In the genomic region with DNA sequence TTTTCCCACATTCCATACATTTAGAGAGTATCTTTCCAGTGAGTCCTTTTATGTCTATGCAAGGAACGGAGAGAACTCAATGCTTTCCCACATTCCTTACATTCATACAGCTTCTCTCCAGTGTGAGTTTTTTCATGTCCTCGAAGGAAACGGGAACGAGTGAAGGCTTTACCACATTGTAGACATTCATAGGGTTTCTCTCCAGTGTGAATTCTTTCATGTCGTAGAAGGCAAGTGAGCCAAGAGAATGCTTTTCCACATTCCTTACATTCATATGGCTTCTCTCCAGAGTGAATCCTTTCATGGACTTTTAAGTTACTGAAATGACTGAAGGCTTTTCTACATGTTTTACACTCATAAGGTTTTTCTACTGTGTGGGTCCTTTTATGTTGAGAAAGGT, we compare ENCODE assay signal across 19 cellular contexts. TPM values are rescaled to one million over a fixed set of nuclear protein-coding genes. Genes with fewer than 3 reads are reported as not detected.
DNase-seq lines count a peak whose midpoint lies in the region; ATAC-seq, FAIRE-seq and TF ChIP-seq lines count a peak whose summit lies in the region.
"Had no signal": no experiment of that assay in that cellular context is flagged by ENCODE, and none has a peak within 500 bp of the region (broad histone marks: within the 10 kb centered on the region; RNA-seq: fewer than 3 reads in every experiment).

No MANE protein-coding gene starts in this region.

- peaks cover 31 to 61% (median 50%) of the 10 kb centered on the region in 4 donors for H3K9me3 ChIP-seq in liver (ENCODE audit: control insufficient read depth in 4 of 4, low read length in 3 of 4)
- H3K9me3 ChIP-seq in HepG2 (ENCODE audit: low read length), result no peaks in the 10 kb centered on the region
- H3K9me3 ChIP-seq in endodermal cell (ENCODE audit: control insufficient read depth, low read length), result peaks cover 51% of the 10 kb centered on the region
- peaks cover 33% of the 10 kb centered on the region for H3K9me3 ChIP-seq in CD8-positive, alpha-beta memory T cell (ENCODE audit: low read length)
- H3K9me3 ChIP-seq in tibial nerve, result peaks cover 0 to 44% (median 14%) of the 10 kb centered on the region in 4 donors

- H3K4ac ChIP-seq in mesendoderm (ENCODE audit: low read depth, low read length), result no peak overlapping the region

- peaks cover 83% of the 10 kb centered on the region for H3K9me3 Mint-ChIP-seq in endodermal cell
- peaks cover 14 to 83% (median 66%) of the 10 kb centered on the region in 5 donors for H3K9me3 Mint-ChIP-seq in CD8-positive, alpha-beta memory T cell

- no peaks in the 10 kb centered on the region for H3K4me1 Mint-ChIP-seq in endodermal cell
- no peaks in the 10 kb centered on the region for H3K4me1 Mint-ChIP-seq in CD8-positive, alpha-beta memory T cell
- H3K4me1 Mint-ChIP-seq: H9 had no signal

- no peak overlapping the region for H3K27ac ChIP-seq in liver (ENCODE audit: low read depth in 1 of 2, low read length in 2 of 2)
- no peak overlapping the region for H3K27ac ChIP-seq in HepG2 (ENCODE audit: extremely low read length, insufficient read depth, low read length)
- no peak overlapping the region for H3K27ac ChIP-seq in endodermal cell (ENCODE audit: low read depth, low read length)
- H3K27ac ChIP-seq in mesendoderm (ENCODE audit: low read depth, low read length), result no peak overlapping the region
- H3K27ac ChIP-seq in CD8-positive, alpha-beta memory T cell (ENCODE audit: low read depth, low read length), result no peak overlapping the region
- no peak overlapping the region for H3K27ac ChIP-seq in tibial nerve
- H3K27ac ChIP-seq: 22Rv1, A549 had no signal

- no peak for TF ChIP-seq CTCF in liver (IDR thresholded peaks at IDR 0.05; ENCODE audit: low read depth, low read length, missing input control)
- no peak for TF ChIP-seq CTCF in HepG2 (CRISPR knock-in tag; IDR thresholded peaks at IDR 0.05)
- no peak for TF ChIP-seq CTCF in endodermal cell (conservative IDR thresholded peaks at IDR 0.05)
- no peak for TF ChIP-seq CTCF in tibial nerve (IDR thresholded peaks at IDR 0.05)

- H3K36me3 ChIP-seq in liver (ENCODE audit: control insufficient read depth in 4 of 4, insufficient read depth in 3 of 4, low read depth in 1 of 4, low read length in 3 of 4) (peaks cover 19 to 58% (median 56%) of the 10 kb centered on the region in 4 donors), HepG2 (replicated peaks in 1 of 2; ENCODE audit: control insufficient read depth in 1 of 2, insufficient read depth in 2 of 2, low read length in 2 of 2) (peaks cover 15 to 44% of the 10 kb centered on the region in 2 experiments), endodermal cell (ENCODE audit: control insufficient read depth, insufficient read depth, low read length) (peaks cover 69% of the 10 kb centered on the region), mesendoderm (ENCODE audit: control insufficient read depth, insufficient read depth, low read length) (peaks cover 10% of the 10 kb centered on the region), tibial nerve (peaks cover 0 to 72% (median 25%) of the 10 kb centered on the region in 3 donors)
- H3K36me3 ChIP-seq in CD8-positive, alpha-beta memory T cell (ENCODE audit: insufficient read depth, low read length), result peaks cover 19% of the 10 kb centered on the region

- no TSS peak for BruUV-seq in HepG2 (replicated peaks; lab: Mats Ljungman, UMichigan)

- no peak for FAIRE-seq in HepG2 (lab: Jason Lieb, UNC)
- FAIRE-seq: A549, D721Med, GM12892, GM18507, H1 had no signal

- no peak overlapping the region for H3K18ac ChIP-seq in mesendoderm (ENCODE audit: low read length)

- H3K56ac ChIP-seq in mesendoderm (ENCODE audit: low read length), result no peak overlapping the region

- no peaks in the 10 kb centered on the region for H3K79me1 ChIP-seq in mesendoderm (ENCODE audit: low read length)

- no peak overlapping the region for H4K8ac ChIP-seq in mesendoderm (ENCODE audit: low read depth, low read length)

- H2BK5ac ChIP-seq in mesendoderm (ENCODE audit: low read length), result no peak overlapping the region

- no peaks in the 10 kb centered on the region for H3K4me1 ChIP-seq in liver (ENCODE audit: control insufficient read depth in 4 of 4, insufficient read depth in 4 of 4, low read length in 3 of 4)
- H3K4me1 ChIP-seq in HepG2 (ENCODE audit: insufficient read depth, low read length), result no peaks in the 10 kb centered on the region
- H3K4me1 ChIP-seq in endodermal cell (ENCODE audit: control insufficient read depth, insufficient read depth, low read length), result no peaks in the 10 kb centered on the region
- H3K4me1 ChIP-seq in mesendoderm (ENCODE audit: control insufficient read depth, low read depth, low read length), result no peaks in the 10 kb centered on the region
- H3K4me1 ChIP-seq in CD8-positive, alpha-beta memory T cell (ENCODE audit: insufficient read depth, low read length), result no peaks in the 10 kb centered on the region
- H3K4me1 ChIP-seq in tibial nerve, result no peaks in the 10 kb centered on the region
- H3K4me1 ChIP-seq: A549, Caco-2 had no signal

- H2AFZ ChIP-seq in HepG2 (ENCODE audit: low read length), result no peak overlapping the region

- H3K27me3 ChIP-seq in liver (ENCODE audit: control insufficient read depth in 4 of 4, insufficient read depth in 4 of 4, low read length in 3 of 4) (no peaks in the 10 kb centered on the region), HepG2 (ENCODE audit: control insufficient read depth in 1 of 2, insufficient read depth in 2 of 2, low read length in 2 of 2) (no peaks in the 10 kb centered on the region), endodermal cell (ENCODE audit: control insufficient read depth, insufficient read depth, low read length, poor library complexity, severe bottlenecking) (no peaks in the 10 kb centered on the region), mesendoderm (ENCODE audit: insufficient read depth, low read length, poor library complexity) (no peaks in the 10 kb centered on the region), tibial nerve (no peaks in the 10 kb centered on the region)
- H3K27me3 ChIP-seq in CD8-positive, alpha-beta memory T cell (ENCODE audit: insufficient read depth, low read length, poor library complexity, severe bottlenecking), result no peaks in the 10 kb centered on the region

- CTCF ChIA-PET in HepG2 (lab: Yijun Ruan, JAX; ENCODE audit: low intra/inter-chr PET ratio, low total read pairs), result no interaction called here
- CTCF ChIA-PET in CD8-positive, alpha-beta memory T cell (lab: Charles Lee), result no interaction called here

- H3K79me2 ChIP-seq in HepG2 (ENCODE audit: insufficient read depth, low read length) (peaks cover 2% of the 10 kb centered on the region), mesendoderm (ENCODE audit: control insufficient read depth, insufficient read depth, low read length) (no peaks in the 10 kb centered on the region)

- H3K4me2 ChIP-seq in HepG2 (ENCODE audit: low read depth, low read length) (no peak overlapping the region), mesendoderm (ENCODE audit: low read length) (no peak overlapping the region)
- H3K4me2 ChIP-seq: A549 had no signal

- H3K4me3 Mint-ChIP-seq in endodermal cell, result no peak overlapping the region
- no peak overlapping the region for H3K4me3 Mint-ChIP-seq in CD8-positive, alpha-beta memory T cell
- H3K4me3 Mint-ChIP-seq: CD8-positive, alpha-beta T cell; H9 had no signal

- no peak overlapping the region for H3K9ac ChIP-seq in liver (ENCODE audit: low read depth in 1 of 2, low read length in 2 of 2)
- H3K9ac ChIP-seq in HepG2 (ENCODE audit: insufficient read depth, low read depth, low read length), result no peak overlapping the region
- no peak overlapping the region for H3K9ac ChIP-seq in endodermal cell (ENCODE audit: extremely low read depth, low read length, poor library complexity, severe bottlenecking)
- no peak overlapping the region for H3K9ac ChIP-seq in mesendoderm (ENCODE audit: low read length)

- H3K27ac Mint-ChIP-seq in endodermal cell, result no peak overlapping the region
- no peak overlapping the region for H3K27ac Mint-ChIP-seq in CD8-positive, alpha-beta memory T cell
- H3K27ac Mint-ChIP-seq: CD8-positive, alpha-beta T cell; H9 had no signal

- no peak overlapping the region for H2BK120ac ChIP-seq in mesendoderm (ENCODE audit: low read depth, low read length)

- no peak for ATAC-seq in HepG2
- no peak for ATAC-seq in GM18858 (IDR thresholded peaks at IDR 0.05; ENCODE audit: unreplicated experiment)
- ATAC-seq: A549; CD8-positive, alpha-beta T cell had no signal

- no peak overlapping the region for H2BK15ac ChIP-seq in mesendoderm (replicated peaks; ENCODE audit: low read depth)

- TF ChIP-seq RAD21 in liver (IDR thresholded peaks at IDR 0.05), result no peak
- TF ChIP-seq RAD21 in HepG2 (CRISPR knock-in tag; IDR thresholded peaks at IDR 0.05), result no peak

- no peak overlapping the region for H4K5ac ChIP-seq in mesendoderm (ENCODE audit: low read length)

- POLR2A ChIA-PET in HepG2 (lab: Yijun Ruan, JAX), result no interaction called here
- POLR2A ChIA-PET in CD8-positive, alpha-beta memory T cell (lab: Charles Lee), result no interaction called here

- H3K4me3 ChIP-seq in liver (ENCODE audit: low read depth in 1 of 3, low read length in 3 of 3) (peak overlapping the region in 2 of 3 donors; percentile 14 to 37), HepG2 (replicated peaks in 1 of 3; ENCODE audit: insufficient read depth in 1 of 3, low read depth in 2 of 3, low read length in 3 of 3) (no peak overlapping the region), endodermal cell (ENCODE audit: low read length) (peak overlapping the region; percentile 34), mesendoderm (ENCODE audit: low read length) (peak overlapping the region; percentile 4), tibial nerve (no peak overlapping the region)
- H3K4me3 ChIP-seq in CD8-positive, alpha-beta memory T cell (ENCODE audit: low read length), result no peak overlapping the region
- H3K4me3 ChIP-seq: A549 had no signal

- H3K23ac ChIP-seq in mesendoderm (ENCODE audit: low read length), result no peak overlapping the region

- WGBS in liver, result 95% methylated on average over 5 of the region's 5 CpGs
- WGBS in HepG2 (ENCODE audit: low lambda C conversion rate), result 97% methylated on average over 5 of the region's 5 CpGs
- WGBS in endodermal cell (ENCODE audit: insufficient coverage in 1 of 2, insufficient read length in 1 of 2), 2 experiments, result 82 to 93% methylated on average over 5 of the region's 5 CpGs
- WGBS in mesendoderm (ENCODE audit: extremely low coverage, insufficient coverage, low lambda C conversion rate), result no CpG with 5 or more reads among the region's 5 CpGs
- WGBS in tibial nerve, 2 donors, result 53 to 57% methylated on average over 5 of the region's 5 CpGs

- peaks cover 75% of the 10 kb centered on the region for H3K36me3 Mint-ChIP-seq in endodermal cell (ENCODE audit: low read depth)
- H3K36me3 Mint-ChIP-seq in CD8-positive, alpha-beta memory T cell, result peaks cover 36 to 65% (median 62%) of the 10 kb centered on the region in 3 donors

- H4K20me1 ChIP-seq in HepG2 (ENCODE audit: insufficient read depth, low read length), result no peaks in the 10 kb centered on the region

- in situ Hi-C loops in HepG2 (cut with HindIII; ENCODE audit: extremely low pct_ligation_motif_present, low pct_unique_long_range_greater_than_20kb), result no loop called here

- no peak for TF ChIP-seq POLR2A in HepG2 (IDR thresholded peaks at IDR 0.05; ENCODE audit: insufficient read depth in 1 of 2, low read depth in 2 of 2, low read length in 2 of 2)
- TF ChIP-seq POLR2A in tibial nerve (IDR thresholded peaks at IDR 0.05), result no peak

- DNase-seq in HepG2 (ENCODE audit: low spot score) (no peak), endodermal cell (no peak), mesendoderm (no peak), NCI-H1092 treated with DMSO at 0.1 percent for 48 hours (lab: John Stamatoyannopoulos, UW) (no peak), tibial nerve (ENCODE audit: low spot score in 2 of 2) (no peak)
- no peak for DNase-seq in CD8-positive, alpha-beta memory T cell
- DNase-seq: AML-193; Caco-2; CD8-positive, alpha-beta T cell; GDM1; H9 had no signal

- no peaks in the 10 kb centered on the region for H3K27me3 Mint-ChIP-seq in endodermal cell (ENCODE audit: insufficient read depth)
- no peaks in the 10 kb centered on the region for H3K27me3 Mint-ChIP-seq in CD8-positive, alpha-beta memory T cell

- no peak overlapping the region for H2AK5ac ChIP-seq in mesendoderm (ENCODE audit: low read length)

- intact Hi-C loops in HepG2 (cut with micrococcal nuclease; ENCODE audit: unreplicated experiment), result no loop called here

- no peak for TF ChIP-seq EP300 in HepG2 (IDR thresholded peaks at IDR 0.05; ENCODE audit: low read depth in 2 of 2, low read length in 2 of 2)
- no peak for TF ChIP-seq EP300 in HepG2 (CRISPR knock-in tag; IDR thresholded peaks at IDR 0.05; ENCODE audit: borderline replicate concordance)
- no peak for TF ChIP-seq EP300 in tibial nerve (IDR thresholded peaks at IDR 0.05)

RNA-seq across cellular contexts. Expression of a gene that starts 17.1 kb away (rescaled TPM):
- total RNA-seq in liver (1 to 10 TPM; 3.1 to 6.4 TPM), HepG2 (2016; rRNA removed; fragmentation: Illumina TruSeq; extraction: Trizol) (11.7 and 18.2 TPM in 2 replicates), endodermal cell (10 to 100 TPM in 1 of 2 donors, 1 to 10 TPM in 1; 9.5 to 10.6 TPM), tibial nerve (10 to 100 TPM in 2 of 4 donors, 1 to 10 TPM in 2; 8.1 to 16.5 (median 10.0) TPM)
- polyA plus RNA-seq in liver (1 to 10 TPM; 2.4 to 3.0 TPM), HepG2 (2011; rRNA removed) (5.1 and 5.7 TPM in 2 replicates)
- 10.8 and 14.7 TPM in 2 replicates for total RNA-seq in HepG2 (2016; cell fraction: cytosol; rRNA removed; fragmentation: Illumina TruSeq; extraction: Trizol; ENCODE audit: low read depth)
- 12.1 and 19.3 TPM in 2 replicates for total RNA-seq in HepG2 (2016; cell fraction: insoluble cytoplasmic fraction; rRNA removed; fragmentation: Illumina TruSeq; extraction: Trizol)
- 9.2 and 10.6 TPM in 2 replicates for total RNA-seq in HepG2 (2016; cell fraction: membrane; rRNA removed; fragmentation: Illumina TruSeq; extraction: Trizol)
- total RNA-seq in HepG2 (2016; cell fraction: nucleus; rRNA removed; fragmentation: Illumina TruSeq; extraction: Trizol), result 7.5 and 8.8 TPM in 2 replicates
- 2.2 and 3.4 TPM in 2 replicates for polyA plus RNA-seq in HepG2 (2011; cell fraction: cytosol; rRNA removed)
- polyA plus RNA-seq in HepG2 (2011; cell fraction: nucleus; rRNA removed), result 3.5 and 5.2 TPM in 2 replicates
- polyA plus RNA-seq in HepG2 (2012), result 5.8 and 6.8 TPM in 2 replicates
- polyA plus RNA-seq in HepG2 (2016; cell fraction: cytosol; fragmentation: Illumina TruSeq; extraction: Trizol; ENCODE audit: low read depth), result 0.63 and 0.85 TPM in 2 replicates
- polyA plus RNA-seq in HepG2 (2016; cell fraction: insoluble cytoplasmic fraction; fragmentation: Illumina TruSeq; extraction: Trizol; ENCODE audit: low read depth), result 10.0 and 12.3 TPM in 2 replicates
- 1.5 and 2.1 TPM in 2 replicates for polyA plus RNA-seq in HepG2 (2016; cell fraction: membrane; fragmentation: Illumina TruSeq; extraction: Trizol; ENCODE audit: low read depth)
- polyA plus RNA-seq in HepG2 (2016; cell fraction: nucleus; fragmentation: Illumina TruSeq; extraction: Trizol; ENCODE audit: insufficient read depth, low read depth), result 13.7 and 14.1 TPM in 2 replicates
- polyA minus RNA-seq in HepG2 (2011; rRNA and poly(A)+ RNA removed; ENCODE audit: low replicate concordance), result 1.8 and 1.9 TPM in 2 replicates
- polyA minus RNA-seq in HepG2 (2011; cell fraction: cytosol; rRNA and poly(A)+ RNA removed), result 7.1 and 8.7 TPM in 2 replicates
- polyA minus RNA-seq in HepG2 (2011; cell fraction: nucleus; rRNA and poly(A)+ RNA removed), result 6.4 and 9.1 TPM in 2 replicates
- 6.2 TPM for polyA plus RNA-seq in endodermal cell (2013, experiment 1 of 2)
- polyA plus RNA-seq in endodermal cell (2013, experiment 2 of 2), result 5.2 TPM
- 2.2 TPM for polyA plus RNA-seq in mesendoderm (2013, experiment 1 of 2)
- polyA plus RNA-seq in mesendoderm (2013, experiment 2 of 2), result 2.0 TPM
- total RNA-seq in CD8-positive, alpha-beta memory T cell, result 1 to 10 TPM; 4.4 to 4.6 TPM
- polyA plus RNA-seq in CD8-positive, alpha-beta memory T cell, result 3.6 TPM

RNA-seq across cellular contexts. Expression of a gene that starts 45.1 kb away (rescaled TPM):
- total RNA-seq in liver, result 1 to 10 TPM; 7.1 to 7.4 TPM
- 1 to 10 TPM; 1.8 to 4.2 TPM for polyA plus RNA-seq in liver
- 10.0 and 18.0 TPM in 2 replicates for total RNA-seq in HepG2 (2016; rRNA removed; fragmentation: Illumina TruSeq; extraction: Trizol)
- 1.2 and 2.6 TPM in 2 replicates for total RNA-seq in HepG2 (2016; cell fraction: cytosol; rRNA removed; fragmentation: Illumina TruSeq; extraction: Trizol; ENCODE audit: low read depth)
- total RNA-seq in HepG2 (2016; cell fraction: insoluble cytoplasmic fraction; rRNA removed; fragmentation: Illumina TruSeq; extraction: Trizol), result 11.3 and 15.3 TPM in 2 replicates
- 3.7 and 5.1 TPM in 2 replicates for total RNA-seq in HepG2 (2016; cell fraction: membrane; rRNA removed; fragmentation: Illumina TruSeq; extraction: Trizol)
- total RNA-seq in HepG2 (2016; cell fraction: nucleus; rRNA removed; fragmentation: Illumina TruSeq; extraction: Trizol), result 13.4 and 15.8 TPM in 2 replicates
- polyA plus RNA-seq in HepG2 (2011; rRNA removed), result 2.8 and 3.5 TPM in 2 replicates
- polyA plus RNA-seq in HepG2 (2011; cell fraction: cytosol; rRNA removed), result 0.54 and 1.0 TPM in 2 replicates
- 4.8 and 5.7 TPM in 2 replicates for polyA plus RNA-seq in HepG2 (2011; cell fraction: nucleus; rRNA removed)
- 2.3 and 3.6 TPM in 2 replicates for polyA plus RNA-seq in HepG2 (2012)
- 0.07 and 0.16 TPM in 2 replicates for polyA plus RNA-seq in HepG2 (2016; cell fraction: cytosol; fragmentation: Illumina TruSeq; extraction: Trizol; ENCODE audit: low read depth)
- 5.5 and 5.8 TPM in 2 replicates for polyA plus RNA-seq in HepG2 (2016; cell fraction: insoluble cytoplasmic fraction; fragmentation: Illumina TruSeq; extraction: Trizol; ENCODE audit: low read depth)
- polyA plus RNA-seq in HepG2 (2016; cell fraction: membrane; fragmentation: Illumina TruSeq; extraction: Trizol; ENCODE audit: low read depth), result 0.39 and 0.42 TPM in 2 replicates
- polyA plus RNA-seq in HepG2 (2016; cell fraction: nucleus; fragmentation: Illumina TruSeq; extraction: Trizol; ENCODE audit: insufficient read depth, low read depth), result 10.6 and 11.9 TPM in 2 replicates
- 1.3 and 2.4 TPM in 2 replicates for polyA minus RNA-seq in HepG2 (2011; rRNA and poly(A)+ RNA removed; ENCODE audit: low replicate concordance)
- polyA minus RNA-seq in HepG2 (2011; cell fraction: cytosol; rRNA and poly(A)+ RNA removed), result 3.3 and 3.6 TPM in 2 replicates
- 19.5 and 20.9 TPM in 2 replicates for polyA minus RNA-seq in HepG2 (2011; cell fraction: nucleus; rRNA and poly(A)+ RNA removed)
- 1 to 10 TPM; 2.2 to 4.4 TPM for total RNA-seq in endodermal cell
- polyA plus RNA-seq in endodermal cell (2013, experiment 1 of 2), result 6.1 TPM
- 5.3 TPM for polyA plus RNA-seq in endodermal cell (2013, experiment 2 of 2)
- polyA plus RNA-seq in mesendoderm (2013, experiment 1 of 2), result 0.18 TPM
- polyA plus RNA-seq in mesendoderm (2013, experiment 2 of 2), result 0.31 TPM
- 1 to 10 TPM; 6.4 to 7.5 TPM for total RNA-seq in CD8-positive, alpha-beta memory T cell
- 5.9 TPM for polyA plus RNA-seq in CD8-positive, alpha-beta memory T cell
- total RNA-seq in tibial nerve, result 10 to 100 TPM; 13.8 to 18.1 (median 15.8) TPM

Comparison
In these comparisons a context has a peak if more than half of its experiments do, and no peak if none do; other contexts are left out.
1. H3K4me3 ChIP-seq: peak in liver (2 of 3), endodermal cell (single experiment) and mesendoderm (single experiment); none in HepG2 (0 of 3), CD8-positive, alpha-beta memory T cell (single experiment) and tibial nerve (0 of 4).